22 cellular contexts compared by ENCODE assay signal in the genomic region with DNA sequence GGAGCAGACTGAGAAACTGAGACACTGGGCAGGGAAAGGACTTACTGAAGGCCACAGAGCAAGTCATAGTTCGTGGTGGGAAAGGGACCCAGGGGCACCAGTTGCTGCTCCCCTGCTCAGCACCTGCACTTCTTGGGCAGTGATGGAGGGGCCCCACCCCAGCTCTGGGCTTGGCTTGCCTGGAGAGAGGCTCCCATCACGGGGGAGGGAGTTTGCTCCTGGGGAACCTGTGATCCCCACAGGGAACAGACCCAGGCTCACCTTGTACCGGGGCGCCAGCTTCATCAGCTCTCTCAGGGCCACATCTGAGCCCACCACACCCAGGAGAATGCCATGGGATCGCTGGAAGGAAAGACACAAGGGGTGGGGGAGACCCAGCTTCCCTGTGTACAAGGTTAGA. TPM values are rescaled to one million over a fixed set of nuclear protein-coding genes. Genes with fewer than 3 reads are reported as not detected.
A peak's percentile ranks its signal among the peaks of the same experiment; 100 is the strongest.
DNase-seq lines count a peak whose midpoint lies in the region; ATAC-seq and TF ChIP-seq lines count a peak whose summit lies in the region.
"Had no signal": no experiment of that assay in that cellular context is flagged by ENCODE, and none has a peak within 500 bp of the region (broad histone marks: within the 10 kb centered on the region; RNA-seq: fewer than 3 reads in every experiment).

No MANE protein-coding gene starts in this region.

- H4K91ac ChIP-seq in neuronal stem cell (ENCODE audit: low read depth, low read length, poor library complexity), result no peak overlapping the region

- H3K27ac ChIP-seq in neuronal stem cell (replicated peaks; ENCODE audit: low read length), result no peak overlapping the region
- H3K27ac ChIP-seq: RWPE1 had no signal

- DNase-seq in activated CD8-positive, alpha-beta T cell treated with anti-CD3 and anti-CD28 coated beads, Interleukin-2, amount 10 ng/mL, durations not matched to agents 7 days and 5 days, result peak; percentile 12
- DNase-seq in activated CD8-positive, alpha-beta T cell treated with anti-CD3 and anti-CD28 coated beads for 36 hours, result no peak
- DNase-seq in Daoy (ENCODE audit: low read depth) (peak; percentile 0), ecto neural progenitor cell (ENCODE audit: low spot score) (peak; percentile 39), neuronal stem cell (ENCODE audit: low spot score) (no peak), pons (ENCODE audit: low spot score) (no peak)
- DNase-seq: BE2C; KBM-7; MM.1S; NCI-H1092 treated with DMSO at 0.1 percent for 48 hours; NCI-H1436 treated with DMSO at 0.1 percent for 48 hours; NCI-H1930; NCI-H2227 treated with DMSO at 0.1 percent for 48 hours; NCI-H510A; NCI-H748 treated with DMSO at 0.1 percent for 48 hours; NK-92 treated with Interleukin-12 subunit alpha and Interleukin-12 subunit beta, amount 100 ng/mL, for 24 hours; SHP77 treated with DMSO at 0.1 percent for 48 hours had no signal

- H2BK12ac ChIP-seq in neuronal stem cell (ENCODE audit: low read length), result no peak overlapping the region

- H3K27me3 ChIP-seq in neuronal stem cell (ENCODE audit: control insufficient read depth in 3 of 3, insufficient read depth in 3 of 3, low read depth in 1 of 3, low read length in 3 of 3), result peaks cover 0 to 25% (median 0%) of the 10 kb centered on the region in 3 experiments
- H3K27me3 ChIP-seq: BE2C had no signal

- H2BK15ac ChIP-seq in neuronal stem cell (ENCODE audit: low read length), result no peak overlapping the region

- peaks cover 5% of the 10 kb centered on the region for H3K27me3 Mint-ChIP-seq in activated CD8-positive, alpha-beta T cell treated with anti-CD3 and anti-CD28 coated beads, Interleukin-2, amount 10 ng/mL, durations not matched to agents 7 days and 5 days (ENCODE audit: low read depth)
- no peaks in the 10 kb centered on the region for H3K27me3 Mint-ChIP-seq in activated CD8-positive, alpha-beta T cell treated with anti-CD3 and anti-CD28 coated beads for 36 hours

- H3K9ac ChIP-seq in neuronal stem cell (ENCODE audit: low read depth, low read length, poor library complexity), result no peak overlapping the region

- intact Hi-C loops in activated CD8-positive, alpha-beta T cell treated with anti-CD3 and anti-CD28 coated beads for 36 hours (cut with micrococcal nuclease), result no loop called here

- POLR2A ChIA-PET in activated CD8-positive, alpha-beta T cell treated with anti-CD3 and anti-CD28 coated beads, Interleukin-2, amount 10 ng/mL, durations not matched to agents 7 days and 5 days (lab: Charles Lee), result no interaction called here
- POLR2A ChIA-PET in activated CD8-positive, alpha-beta T cell treated with anti-CD3 and anti-CD28 coated beads for 36 hours (lab: Charles Lee), result no interaction called here

- no peaks in the 10 kb centered on the region for H3K36me3 Mint-ChIP-seq in activated CD8-positive, alpha-beta T cell treated with anti-CD3 and anti-CD28 coated beads, Interleukin-2, amount 10 ng/mL, durations not matched to agents 7 days and 5 days (ENCODE audit: low read depth)
- no peaks in the 10 kb centered on the region for H3K36me3 Mint-ChIP-seq in activated CD8-positive, alpha-beta T cell treated with anti-CD3 and anti-CD28 coated beads for 36 hours (ENCODE audit: low read depth)

- H3K36me3 ChIP-seq in neuronal stem cell (replicated peaks in 1 of 2; ENCODE audit: control insufficient read depth in 2 of 2, insufficient read depth in 2 of 2, low read length in 2 of 2), result no peaks in the 10 kb centered on the region
- H3K36me3 ChIP-seq: BE2C, HAP-1 had no signal

- H3K79me1 ChIP-seq in neuronal stem cell (ENCODE audit: low read depth, low read length), result no peaks in the 10 kb centered on the region

- no peak overlapping the region for H2BK120ac ChIP-seq in neuronal stem cell (ENCODE audit: low read depth, low read length)

- H3K4me2 ChIP-seq in neuronal stem cell (ENCODE audit: insufficient read depth, low read length, poor library complexity, severe bottlenecking), result no peak overlapping the region

- H3K4me1 ChIP-seq in neuronal stem cell (ENCODE audit: control insufficient read depth in 2 of 2, insufficient read depth in 1 of 2, low read depth in 1 of 2, low read length in 2 of 2), result peaks cover 0 to 4% of the 10 kb centered on the region in 2 donors
- H3K4me1 ChIP-seq: BE2C, HAP-1 had no signal

- H2AFZ ChIP-seq in neuronal stem cell (ENCODE audit: low read length), result no peak overlapping the region

- CTCF ChIA-PET in activated CD8-positive, alpha-beta T cell treated with anti-CD3 and anti-CD28 coated beads, Interleukin-2, amount 10 ng/mL, durations not matched to agents 7 days and 5 days (lab: Charles Lee), result no interaction called here
- CTCF ChIA-PET in activated CD8-positive, alpha-beta T cell treated with anti-CD3 and anti-CD28 coated beads for 36 hours (lab: Charles Lee), result no interaction called here

- H4K8ac ChIP-seq in neuronal stem cell (ENCODE audit: low read depth, low read length), result no peak overlapping the region

- no peaks in the 10 kb centered on the region for H3K9me3 Mint-ChIP-seq in activated CD8-positive, alpha-beta T cell treated with anti-CD3 and anti-CD28 coated beads, Interleukin-2, amount 10 ng/mL, durations not matched to agents 7 days and 5 days (ENCODE audit: insufficient read depth)
- no peaks in the 10 kb centered on the region for H3K9me3 Mint-ChIP-seq in activated CD8-positive, alpha-beta T cell treated with anti-CD3 and anti-CD28 coated beads for 36 hours

- no peak overlapping the region for H3K27ac Mint-ChIP-seq in activated CD8-positive, alpha-beta T cell treated with anti-CD3 and anti-CD28 coated beads, Interleukin-2, amount 10 ng/mL, durations not matched to agents 7 days and 5 days
- no peak overlapping the region for H3K27ac Mint-ChIP-seq in activated CD8-positive, alpha-beta T cell treated with anti-CD3 and anti-CD28 coated beads for 36 hours

- H3K14ac ChIP-seq in neuronal stem cell (ENCODE audit: low read length), result no peak overlapping the region

- no peak overlapping the region for H2AK5ac ChIP-seq in neuronal stem cell (ENCODE audit: low read depth, low read length)

- H3K18ac ChIP-seq in neuronal stem cell (ENCODE audit: low read length), result peak overlapping the region; percentile 7

- TF ChIP-seq CTCF in activated CD8-positive, alpha-beta T cell treated with anti-CD3 and anti-CD28 coated beads for 36 hours (IDR thresholded peaks at IDR 0.05), result no peak

- H3K4me3 Mint-ChIP-seq in activated CD8-positive, alpha-beta T cell treated with anti-CD3 and anti-CD28 coated beads, Interleukin-2, amount 10 ng/mL, durations not matched to agents 7 days and 5 days, result no peak overlapping the region
- no peak overlapping the region for H3K4me3 Mint-ChIP-seq in activated CD8-positive, alpha-beta T cell treated with anti-CD3 and anti-CD28 coated beads for 36 hours

- no peak overlapping the region for H3K4ac ChIP-seq in neuronal stem cell (ENCODE audit: low read length)

- no peak overlapping the region for H3K4me3 ChIP-seq in neuronal stem cell (ENCODE audit: low read length in 2 of 2)
- H3K4me3 ChIP-seq: HAP-1 had no signal

- no peaks in the 10 kb centered on the region for H3K9me3 ChIP-seq in neuronal stem cell (replicated peaks in 1 of 2; ENCODE audit: control insufficient read depth in 2 of 2, insufficient read depth in 1 of 2, low read depth in 1 of 2, low read length in 2 of 2)
- H3K9me3 ChIP-seq: BE2C, HAP-1 had no signal

- no peak for ATAC-seq in activated CD8-positive, alpha-beta T cell treated with anti-CD3 and anti-CD28 coated beads, Interleukin-2, amount 10 ng/mL, durations not matched to agents 7 days and 5 days
- ATAC-seq in activated CD8-positive, alpha-beta T cell treated with anti-CD3 and anti-CD28 coated beads for 36 hours, result no peak
- no peak for ATAC-seq in GM19455 (IDR thresholded peaks at IDR 0.05; ENCODE audit: unreplicated experiment)
- ATAC-seq in GM21825 (IDR thresholded peaks at IDR 0.05; ENCODE audit: unreplicated experiment), result no peak

- H3K4me1 Mint-ChIP-seq in activated CD8-positive, alpha-beta T cell treated with anti-CD3 and anti-CD28 coated beads, Interleukin-2, amount 10 ng/mL, durations not matched to agents 7 days and 5 days (ENCODE audit: low read depth), result no peaks in the 10 kb centered on the region
- H3K4me1 Mint-ChIP-seq in activated CD8-positive, alpha-beta T cell treated with anti-CD3 and anti-CD28 coated beads for 36 hours (ENCODE audit: low read depth), result no peaks in the 10 kb centered on the region

- H2BK5ac ChIP-seq in neuronal stem cell (ENCODE audit: low read length), result no peak overlapping the region

- WGBS in neuronal stem cell (ENCODE audit: extremely low coverage in 2 of 2, insufficient read length in 2 of 2, insufficient replicate concordance in 1 of 2), 2 donors, result no CpG with 5 or more reads among the region's 5 CpGs

- H3K23ac ChIP-seq in neuronal stem cell (ENCODE audit: low read depth, low read length, poor library complexity), result no peak overlapping the region

RNA-seq across cellular contexts. Expression of gene CACNA2D4, which starts 39.8 kb away (rescaled TPM):
- 1 to 10 TPM; 6.8 to 7.0 TPM for total RNA-seq in activated CD8-positive, alpha-beta T cell treated with anti-CD3 and anti-CD28 coated beads, Interleukin-2, amount 10 ng/mL, durations not matched to agents 7 days and 5 days
- total RNA-seq in activated CD8-positive, alpha-beta T cell treated with anti-CD3 and anti-CD28 coated beads for 36 hours, result 1 to 10 TPM; 4.2 to 4.3 TPM
- 0.74 TPM in 1 of 2 replicates, not detected in the other for total RNA-seq in Daoy (2014; rRNA removed; shearing (Covaris generic))
- 2.9 TPM for polyA plus RNA-seq in neuronal stem cell (2013, experiment 1 of 2)
- polyA plus RNA-seq in neuronal stem cell (2013, experiment 2 of 2), result 2.5 TPM

RNA-seq across cellular contexts. Expression of gene LRTM2, which starts 58.3 kb away (rescaled TPM):
- not detected for total RNA-seq in activated CD8-positive, alpha-beta T cell treated with anti-CD3 and anti-CD28 coated beads, Interleukin-2, amount 10 ng/mL, durations not matched to agents 7 days and 5 days
- total RNA-seq in activated CD8-positive, alpha-beta T cell treated with anti-CD3 and anti-CD28 coated beads for 36 hours, result not detected
- total RNA-seq in Daoy (2014; rRNA removed; shearing (Covaris generic)), result 0.36 TPM in 1 of 2 replicates, not detected in the other
- 0.03 TPM for polyA plus RNA-seq in neuronal stem cell (2013, experiment 1 of 2)
- 0.03 TPM for polyA plus RNA-seq in neuronal stem cell (2013, experiment 2 of 2)
- total RNA-seq: HT1080 had no signal

Comparison
In these comparisons a context has a peak if more than half of its experiments do, and no peak if none do; other contexts are left out.
1. DNase-seq: peak in activated CD8-positive, alpha-beta T cell treated with anti-CD3 and anti-CD28 coated beads, Interleukin-2, amount 10 ng/mL, durations not matched to agents 7 days and 5 days (single experiment), Daoy (single experiment) and ecto neural progenitor cell (single experiment); none in activated CD8-positive, alpha-beta T cell treated with anti-CD3 and anti-CD28 coated beads for 36 hours (single experiment), neuronal stem cell (single experiment) and pons (single experiment).